In the genomic region with DNA sequence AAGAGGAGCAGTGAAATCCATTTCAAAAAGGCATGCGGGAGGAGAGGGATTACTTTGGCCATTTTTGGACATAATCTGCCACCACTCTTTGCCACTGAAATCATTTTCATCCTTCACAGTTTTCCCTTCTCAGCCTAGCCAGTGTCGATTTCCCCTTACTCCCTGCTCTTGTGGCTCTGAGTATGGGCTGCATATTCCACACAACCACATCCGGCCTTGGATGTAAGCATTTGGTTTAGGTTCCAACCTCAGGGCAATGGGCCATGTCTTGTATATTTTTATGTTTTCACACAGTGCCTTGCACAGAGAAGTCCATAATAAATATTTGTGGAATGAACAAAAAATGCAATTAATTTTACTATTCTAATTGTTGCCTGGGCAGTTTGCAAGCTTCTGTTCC, we compare ENCODE assay signal across 24 cellular contexts. TPM values are rescaled to one million over a fixed set of nuclear protein-coding genes. Genes with fewer than 3 reads are reported as not detected.
DNase-seq lines count a peak whose midpoint lies in the region; ATAC-seq and TF ChIP-seq lines count a peak whose summit lies in the region.
"Had no signal": no experiment of that assay in that cellular context is flagged by ENCODE, and none has a peak within 500 bp of the region (broad histone marks: within the 10 kb centered on the region; RNA-seq: fewer than 3 reads in every experiment).

No MANE protein-coding gene starts in this region.

- intact Hi-C loops in heart left ventricle (cut with DNase I): no loop called here

- peaks cover 0 to 6% (median 0%) of the 10 kb centered on the region in 12 donors for H3K4me1 ChIP-seq in heart left ventricle
- H3K4me1 ChIP-seq: A549; BLaER1 treated with 17β-estradiol and CSF1 and Interleukin-3, amounts not matched to agents 10 nM and 100 nM; Caco-2 had no signal

- peaks cover 0 to 11% (median 0%) of the 10 kb centered on the region in 9 donors for H3K27me3 ChIP-seq in heart left ventricle
- H3K27me3 ChIP-seq: BLaER1 treated with 17β-estradiol and CSF1 and Interleukin-3, amounts not matched to agents 10 nM and 100 nM had no signal

- no peak for ATAC-seq in heart left ventricle
- ATAC-seq: A549, GM23338 had no signal

- no peak overlapping the region for H3K4me3 ChIP-seq in choroid plexus epithelial cell (ENCODE audit: low read depth, low read length)
- no peak overlapping the region for H3K4me3 ChIP-seq in heart left ventricle
- H3K4me3 ChIP-seq: A549; BLaER1 treated with 17β-estradiol and CSF1 and Interleukin-3, amounts not matched to agents 10 nM and 100 nM; GM23338 had no signal

- DNase-seq in H4 (ENCODE audit: low spot score) (peak; percentile 80), choroid plexus epithelial cell (ENCODE audit: low read depth) (peak; percentile 48), foreskin melanocyte (peak; percentile 71), iPS-NIHi11 (ENCODE audit: low spot score) (no peak), heart left ventricle (no peak)
- no peak for DNase-seq in stimulated activated CD4-positive, alpha-beta T cell treated with anti-CD3 and anti-CD28 coated beads, Interleukin-15, amount 100 ng/mL, for 24 hours
- DNase-seq in activated CD4-positive, CD25-positive, alpha-beta regulatory T cell (lab: John Stamatoyannopoulos, UW): no peak
- DNase-seq: AML-193; Caco-2; CD4-positive, alpha-beta memory T cell; HCEC 1CT; KG1; NCI-H1048; NCI-H1417; NCI-H1694 treated with DMSO at 0.1 percent for 48 hours; NCI-H2081; NCI-H2227 treated with DMSO at 0.1 percent for 48 hours; NCI-H510A; NCI-H69; SHP77 had no signal

- TF ChIP-seq CTCF in choroid plexus epithelial cell (conservative IDR thresholded peaks at IDR 0.05; ENCODE audit: low read depth, low read length) (no peak), heart left ventricle (IDR thresholded peaks at IDR 0.05) (no peak)

- no peak overlapping the region for H3K27ac ChIP-seq in heart left ventricle
- H3K27ac ChIP-seq: A549; BLaER1 treated with 17β-estradiol and CSF1 and Interleukin-3, amounts not matched to agents 10 nM and 100 nM; RWPE1 had no signal

- no peak for TF ChIP-seq POLR2A in heart left ventricle (IDR thresholded peaks at IDR 0.05)

- H3K9me3 ChIP-seq in heart left ventricle: no peaks in the 10 kb centered on the region
- H3K9me3 ChIP-seq: A549; BLaER1 treated with 17β-estradiol and CSF1 and Interleukin-3, amounts not matched to agents 10 nM and 100 nM; Caco-2 had no signal

- no peaks in the 10 kb centered on the region for H3K36me3 ChIP-seq in heart left ventricle
- H3K36me3 ChIP-seq: BLaER1 treated with 17β-estradiol and CSF1 and Interleukin-3, amounts not matched to agents 10 nM and 100 nM had no signal

- 85 to 96% (median 93%) methylated on average over 3 of the region's 3 CpGs for WGBS in heart left ventricle, 4 donors

RNA-seq across cellular contexts. Expression of a gene that starts 7.7 kb away (rescaled TPM):
- total RNA-seq in H4 (2014; rRNA removed; shearing (Covaris generic)): 35.4 and 40.1 TPM in 2 replicates
- total RNA-seq in heart left ventricle: 10 to 100 TPM; 10.7 to 61.7 (median 22.1) TPM
- 10 to 100 TPM in 1 of 2 donors, 1 to 10 TPM in 1; 9.3 to 28.3 TPM for polyA plus RNA-seq in heart left ventricle

Comparison
In these comparisons a context has a peak if more than half of its experiments do, and no peak if none do; other contexts are left out.
1. DNase-seq: peak in H4 (single experiment), choroid plexus epithelial cell (single experiment) and foreskin melanocyte (single experiment); none in stimulated activated CD4-positive, alpha-beta T cell treated with anti-CD3 and anti-CD28 coated beads, Interleukin-15, amount 100 ng/mL, for 24 hours (single experiment), iPS-NIHi11 (single experiment), heart left ventricle (0 of 5) and activated CD4-positive, CD25-positive, alpha-beta regulatory T cell (0 of 4).